24 cellular contexts compared by ENCODE assay signal in the genomic region with DNA sequence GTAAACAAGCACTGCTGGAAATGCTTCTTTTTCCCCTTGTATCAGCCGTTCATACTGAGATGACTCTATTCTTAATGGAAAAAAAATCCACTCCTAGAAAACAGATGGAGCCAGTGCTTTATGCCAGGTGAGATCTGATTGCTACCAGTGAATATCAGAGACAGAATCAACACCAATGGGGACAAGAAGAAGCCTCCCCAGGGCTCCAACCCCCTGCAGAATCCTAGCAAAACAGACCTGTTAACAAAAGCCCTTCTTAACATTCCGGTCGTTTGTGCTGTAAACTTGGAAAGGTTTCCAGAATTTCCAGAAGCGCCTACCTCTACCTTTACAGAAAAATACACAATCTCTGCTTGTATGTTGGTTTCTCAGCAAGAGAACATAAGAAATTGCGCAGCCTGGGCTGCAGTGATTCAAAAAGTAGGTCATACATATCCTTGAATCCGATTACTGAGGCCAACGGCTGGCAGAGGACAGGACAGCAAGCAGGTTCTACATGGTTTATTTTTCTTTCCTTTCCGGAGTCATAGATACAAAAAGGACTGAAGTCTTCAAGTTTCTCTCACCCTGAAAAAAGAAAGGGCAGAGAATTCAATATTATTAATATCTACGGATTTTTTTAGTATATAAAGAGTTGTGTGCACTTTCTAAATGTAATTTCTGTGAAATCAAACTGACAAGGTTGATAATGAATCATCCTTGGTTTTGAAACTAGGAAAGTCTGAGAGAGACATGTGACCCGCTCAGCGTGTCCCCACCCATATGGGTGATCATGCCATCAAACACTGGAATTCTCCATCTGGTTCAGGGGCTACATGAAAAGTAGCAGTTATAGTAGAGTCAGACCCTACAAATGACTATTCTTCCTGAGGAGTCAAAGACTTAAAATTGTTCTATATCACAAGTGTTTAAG.
DNase-seq lines count a peak whose midpoint lies in the region; ATAC-seq, FAIRE-seq and TF ChIP-seq lines count a peak whose summit lies in the region.
"Had no signal": no experiment of that assay in that cellular context is flagged by ENCODE, and none has a peak within 500 bp of the region (broad histone marks: within the 10 kb centered on the region; RNA-seq: fewer than 3 reads in every experiment).

No MANE protein-coding gene starts in this region.

- DNase-seq in heart left ventricle (no peak), left cardiac atrium (no peak), cerebellar cortex (ENCODE audit: low spot score) (peak; percentile 87), keratinocyte (ENCODE audit: low read depth, low spot score) (no peak), NCI-H446 (lab: John Stamatoyannopoulos, UW) (no peak), NCI-H446 treated with DMSO at 0.1 percent for 48 hours (lab: John Stamatoyannopoulos, UW) (no peak), colonic mucosa (no peak), AG08395 (ENCODE audit: low spot score) (no peak)
- DNase-seq: activated CD8-positive, alpha-beta T cell treated with anti-CD3 and anti-CD28 coated beads, Interleukin-2, amount 10 ng/mL, durations not matched to agents 7 days and 5 days; activated T-cell treated with anti-CD3 and anti-CD28 coated beads, Interleukin-2, amount 50 U/mL, for 24 hours; erythroblast; kidney; mammary epithelial cell; NCI-H1092; NCI-H2081; NCI-H510A treated with DMSO at 0.1 percent for 48 hours; nucleus accumbens; retina; T1000; upper lobe of left lung had no signal

- H3K9me1 ChIP-seq in keratinocyte (ENCODE audit: control insufficient read depth, extremely low read depth, insufficient read depth, low read length), result no peaks in the 10 kb centered on the region

- ATAC-seq in heart left ventricle, result peak in 1 of 4 donors; percentile 29
- no peak for ATAC-seq in left cardiac atrium
- ATAC-seq: activated CD8-positive, alpha-beta T cell treated with anti-CD3 and anti-CD28 coated beads, Interleukin-2, amount 10 ng/mL, durations not matched to agents 7 days and 5 days had no signal

- dilution Hi-C loops in keratinocyte (cut with MboI; ENCODE audit: extremely low pct_ligation_motif_present, low sequenced_read_pairs), result no loop called here

- no peaks in the 10 kb centered on the region for H4K20me1 ChIP-seq in keratinocyte (ENCODE audit: control insufficient read depth, extremely low read depth, insufficient read depth, low read length)

- H2AFZ ChIP-seq in keratinocyte (ENCODE audit: control insufficient read depth, low read length), result no peak overlapping the region
- H2AFZ ChIP-seq: GM23248 had no signal

- H3K27me3 ChIP-seq in heart left ventricle (no peaks in the 10 kb centered on the region), keratinocyte (ENCODE audit: control insufficient read depth, extremely low read depth, insufficient read depth, low read length) (no peaks in the 10 kb centered on the region), colonic mucosa (no peaks in the 10 kb centered on the region)
- H3K27me3 ChIP-seq: upper lobe of left lung had no signal

- H3K9ac ChIP-seq in keratinocyte (ENCODE audit: control insufficient read depth, extremely low read depth, insufficient read depth, low read length) (no peak overlapping the region), colonic mucosa (ENCODE audit: low read depth in 2 of 2, low read length in 2 of 2) (no peak overlapping the region)
- H3K9ac ChIP-seq: GM23248 had no signal

- intact Hi-C loops in heart left ventricle (cut with DNase I) (loop anchor here in 1 of 10 donors (5.0 kb wide), 1 partner anchor 40 kb away; no protein-coding TSS in a partner anchor), left cardiac atrium (cut with DNase I) (no loop called here), colonic mucosa (cut with DNase I) (no loop called here)

- TF ChIP-seq POLR2A in heart left ventricle (IDR thresholded peaks at IDR 0.05), result no peak

- no peak for TF ChIP-seq CTCF in heart left ventricle (IDR thresholded peaks at IDR 0.05)
- TF ChIP-seq CTCF in keratinocyte (optimal IDR thresholded peaks at IDR 0.05 in 1 of 3, IDR thresholded peaks at IDR 0.05 in 1 of 3, conservative IDR thresholded peaks at IDR 0.05 in 1 of 3; ENCODE audit: extremely low read depth in 1 of 3, insufficient read depth in 2 of 3, low read length in 3 of 3), result no peak
- TF ChIP-seq CTCF in colonic mucosa (IDR thresholded peaks at IDR 0.05), result no peak

- no peaks in the 10 kb centered on the region for H3K36me3 ChIP-seq in heart left ventricle
- no peaks in the 10 kb centered on the region for H3K36me3 ChIP-seq in keratinocyte (ENCODE audit: control insufficient read depth in 2 of 2, extremely low read depth in 1 of 2, insufficient read depth in 2 of 2, low read length in 2 of 2)
- H3K36me3 ChIP-seq in colonic mucosa, result no peaks in the 10 kb centered on the region
- H3K36me3 ChIP-seq: upper lobe of left lung had no signal

- no peak for FAIRE-seq in keratinocyte (lab: Jason Lieb, UNC)
- FAIRE-seq: kidney had no signal

- peaks cover 0 to 11% (median 0%) of the 10 kb centered on the region in 12 donors for H3K9me3 ChIP-seq in heart left ventricle
- H3K9me3 ChIP-seq in keratinocyte (ENCODE audit: control insufficient read depth, low read depth, low read length), result no peaks in the 10 kb centered on the region
- no peaks in the 10 kb centered on the region for H3K9me3 ChIP-seq in colonic mucosa
- H3K9me3 ChIP-seq: upper lobe of left lung had no signal

- WGBS in heart left ventricle, 4 donors, result 42 to 52% (median 48%) methylated on average over 11 of the region's 11 CpGs

- no peaks in the 10 kb centered on the region for H3K79me2 ChIP-seq in keratinocyte (ENCODE audit: control insufficient read depth, insufficient read depth, low read length)

- H3K27ac ChIP-seq in heart left ventricle (peak overlapping the region; percentile 51 to 94 (median 66)), keratinocyte (ENCODE audit: control insufficient read depth, insufficient read depth, low read length) (no peak overlapping the region), colonic mucosa (no peak overlapping the region)
- H3K27ac ChIP-seq: C4-2B, foreskin keratinocyte, GM23248, RWPE1, upper lobe of left lung had no signal

- H3K4me1 ChIP-seq in heart left ventricle, result peaks cover 0 to 21% (median 7%) of the 10 kb centered on the region in 12 donors
- H3K4me1 ChIP-seq in keratinocyte (ENCODE audit: control insufficient read depth, extremely low read depth, insufficient read depth, low read length), result peaks cover 10% of the 10 kb centered on the region
- no peaks in the 10 kb centered on the region for H3K4me1 ChIP-seq in colonic mucosa
- H3K4me1 ChIP-seq: foreskin keratinocyte, upper lobe of left lung had no signal

- H3K4me3 ChIP-seq in heart left ventricle (no peak overlapping the region), keratinocyte (ENCODE audit: control insufficient read depth in 2 of 3, extremely low read depth in 1 of 3, insufficient read depth in 2 of 3, low read depth in 1 of 3, low read length in 3 of 3) (no peak overlapping the region), colonic mucosa (no peak overlapping the region)
- H3K4me3 ChIP-seq: GM23248, upper lobe of left lung had no signal

- peak overlapping the region; percentile 22 for H3K4me2 ChIP-seq in keratinocyte (ENCODE audit: control insufficient read depth, extremely low read depth, insufficient read depth, low read depth, low read length)

Comparison
In these comparisons a context has a peak if more than half of its experiments do, and no peak if none do; other contexts are left out.
1. H3K27ac ChIP-seq: peak in heart left ventricle (12 of 12); none in keratinocyte (single experiment) and colonic mucosa (single experiment).